In genomic region chr6:8225113-8225512, GRCh38 we compare ENCODE assay signal across 31 cellular contexts.
"Had no signal": no experiment of that assay in that cellular context is flagged by ENCODE, and none has a peak within 500 bp of the region (broad histone marks: within the 10 kb centered on the region; RNA-seq: fewer than 3 reads in every experiment).

No MANE protein-coding gene starts in this region.

- H3K27ac ChIP-seq: brain microvascular endothelial cell, KMS-11, SJCRH30, SK-N-MC, WERI-Rb-1 had no signal

- H3K9me3 ChIP-seq: SJCRH30 had no signal

- H3K4me2 ChIP-seq: KMS-11 had no signal

- DNase-seq: activated CD4-positive, alpha-beta memory T cell treated with anti-CD3 and anti-CD28 coated beads, Interleukin-2, amount 10 ng/mL, durations not matched to agents 7 days and 5 days; activated CD4-positive, alpha-beta T cell treated with anti-CD3 and anti-CD28 coated beads for 1 hour; activated CD4-positive, alpha-beta T cell treated with anti-CD3 and anti-CD28 coated beads for 48 hours; activated CD4-positive, CD25-positive, alpha-beta regulatory T cell; activated effector memory CD4-positive, alpha-beta T cell treated with anti-CD3 and anti-CD28 coated beads, Interleukin-2, amount 50 U/mL, for 16 hours; activated naive CD4-positive, alpha-beta T cell; activated naive CD4-positive, alpha-beta T cell treated with anti-CD3 and anti-CD28 coated beads, Interleukin-2, amount 50 U/mL, for 16 hours; activated naive CD8-positive, alpha-beta T cell treated with anti-CD3 and anti-CD28 coated beads for 36 hours; activated T-cell treated with anti-CD3 and anti-CD28 coated beads, Interleukin-2, amount 50 U/mL, for 1 hour; activated T-cell treated with anti-CD3 and anti-CD28 coated beads, Interleukin-2, amount 50 U/mL, for 72 hours; amniotic stem cell; aorta; brain microvascular endothelial cell; cerebellar nuclear complex; MV-4-11; NCI-H1092; NCI-H146; NCI-H187; NCI-H2029 treated with DMSO at 0.1 percent for 48 hours; NCI-H2107; NCI-H2171; NCI-H510A; NCI-H526; NCI-H748 treated with DMSO at 0.1 percent for 48 hours; SHP77; SJCRH30; T1000; WERI-Rb-1 had no signal

- H3K27me3 ChIP-seq: brain microvascular endothelial cell, SJCRH30 had no signal

- H3K4me3 ChIP-seq: SJCRH30, SK-N-MC had no signal

- H3K9ac ChIP-seq: KMS-11 had no signal

- H3K4me1 ChIP-seq: SJCRH30 had no signal

- H3K36me3 ChIP-seq: brain microvascular endothelial cell, SJCRH30, WERI-Rb-1 had no signal

- ATAC-seq: activated T-cell treated with anti-CD3 and anti-CD28 coated beads, Interleukin-2, amount 50 U/mL, for 72 hours; activated T-helper 17 cell treated with anti-CD3 and anti-CD28 coated beads, Interleukin-2, amount 50 U/mL, for 72 hours had no signal
